23 cellular contexts compared by ENCODE assay signal in genomic region chr3:14976317-14976716, GRCh38. TPM values are rescaled to one million over a fixed set of nuclear protein-coding genes. Genes with fewer than 3 reads are reported as not detected.
DNase-seq lines count a peak whose midpoint lies in the region; ATAC-seq, FAIRE-seq and TF ChIP-seq lines count a peak whose summit lies in the region.
"Had no signal": no experiment of that assay in that cellular context is flagged by ENCODE, and none has a peak within 500 bp of the region (broad histone marks: within the 10 kb centered on the region; RNA-seq: fewer than 3 reads in every experiment).

No MANE protein-coding gene starts in this region.

- CTCF ChIA-PET in naive thymus-derived CD4-positive, alpha-beta T cell (lab: Charles Lee) = no interaction called here
- CTCF ChIA-PET in WTC11 (lab: Charles Lee) = no interaction called here

- H3K4me1 ChIP-seq in SJCRH30 (peaks cover 10% of the 10 kb centered on the region; the same call in 1 of the 2 replicates), kidney (ENCODE audit: control insufficient read depth in 1 of 2, insufficient read depth in 1 of 2, low read depth in 1 of 2, low read length in 2 of 2) (peaks cover 0 to 8% of the 10 kb centered on the region in 2 donors)
- H3K4me1 ChIP-seq in naive thymus-derived CD4-positive, alpha-beta T cell (ENCODE audit: control insufficient read depth in 2 of 2, insufficient read depth in 2 of 2, low read length in 2 of 2) = peaks cover 0 to 6% of the 10 kb centered on the region in 2 donors
- H3K4me1 ChIP-seq: foreskin keratinocyte, HAP-1 had no signal

- ATAC-seq in activated T-cell treated with anti-CD3 and anti-CD28 coated beads, Interleukin-2, amount 50 U/mL, for 72 hours (replicated peaks in 1 of 2) = no peak
- ATAC-seq in naive thymus-derived CD4-positive, alpha-beta T cell = no peak
- ATAC-seq in WTC11 = no peak
- ATAC-seq: foreskin keratinocyte had no signal

- H3K9ac ChIP-seq in kidney (ENCODE audit: low read length in 2 of 2) = no peak overlapping the region

- no peaks in the 10 kb centered on the region for H3K9me3 ChIP-seq in SJCRH30 (replicated peaks)
- H3K9me3 ChIP-seq in kidney (ENCODE audit: control insufficient read depth in 1 of 2, low read length in 2 of 2) = no peaks in the 10 kb centered on the region
- no peaks in the 10 kb centered on the region for H3K9me3 ChIP-seq in naive thymus-derived CD4-positive, alpha-beta T cell (ENCODE audit: control insufficient read depth in 2 of 3, low read length in 3 of 3)
- H3K9me3 ChIP-seq: HAP-1, vagina had no signal

- DNase-seq in activated T-cell treated with anti-CD3 and anti-CD28 coated beads, Interleukin-2, amount 50 U/mL, for 72 hours = no peak
- no peak for DNase-seq in activated T-cell treated with anti-CD3 and anti-CD28 coated beads, Interleukin-2, amount 50 U/mL, for 1 hour
- peak in 1 of 2 experiments; percentile 40 for DNase-seq in SJCRH30
- no peak for DNase-seq in kidney
- no peak for DNase-seq in osteocyte (ENCODE audit: extremely low spot score, unreplicated experiment)
- no peak for DNase-seq in naive thymus-derived CD4-positive, alpha-beta T cell
- DNase-seq in WTC11 (ENCODE audit: low spot score) = no peak
- DNase-seq in T-helper 2 cell treated with Interferon-gamma antibody and Interleukin-4, amounts not matched to agents 5 μg/mL and 100 μg/mL, for 36 hours (ENCODE audit: low spot score) = no peak
- DNase-seq: 8988T; activated CD4-positive, alpha-beta T cell treated with anti-CD3 and anti-CD28 coated beads, Interleukin-2, amount 10 ng/mL, durations not matched to agents 24 days and 14 days; activated CD8-positive, alpha-beta memory T cell treated with anti-CD3 and anti-CD28 coated beads, Interleukin-2, amount 50 U/mL, for 48 hours; activated gamma-delta T cell treated with Interleukin-2 at 50 U/mL for 16 hours; amniotic stem cell; foreskin keratinocyte; NCI-H1105 treated with DMSO at 0.1 percent for 48 hours; nucleus accumbens; retina; RPMI8226; stimulated activated CD8-positive, alpha-beta memory T cell treated with anti-CD3 and anti-CD28 coated beads, Interleukin-4, amount 100 ng/mL, for 48 hours; SW 1271 had no signal

- POLR2A ChIA-PET in naive thymus-derived CD4-positive, alpha-beta T cell (lab: Charles Lee) = no interaction called here
- POLR2A ChIA-PET in WTC11 (lab: Charles Lee) = interaction anchor here (0.6 kb wide), 1 partner anchor 50 kb away, joined by 3 read pairs; no protein-coding TSS in a partner anchor

- peak overlapping the region; percentile 20; the same call in 1 of the 2 replicates for H3K27ac ChIP-seq in SJCRH30
- no peak overlapping the region for H3K27ac ChIP-seq in kidney (ENCODE audit: low read depth in 2 of 2, low read length in 2 of 2)
- H3K27ac ChIP-seq in naive thymus-derived CD4-positive, alpha-beta T cell (ENCODE audit: low read depth, low read length) = no peak overlapping the region
- H3K27ac ChIP-seq: foreskin keratinocyte, vagina had no signal

- TF ChIP-seq CTCF in kidney (IDR thresholded peaks at IDR 0.05; ENCODE audit: borderline replicate concordance, extremely low read depth, insufficient read depth) = no peak
- TF ChIP-seq CTCF in osteocyte (IDR thresholded peaks at IDR 0.05) = no peak
- TF ChIP-seq CTCF in WTC11 (IDR thresholded peaks at IDR 0.05) = no peak

- H3K4me3 ChIP-seq in SJCRH30 (no peak overlapping the region), kidney (ENCODE audit: low read length in 2 of 2) (no peak overlapping the region)
- no peak overlapping the region for H3K4me3 ChIP-seq in naive thymus-derived CD4-positive, alpha-beta T cell (ENCODE audit: low read length)
- H3K4me3 ChIP-seq: HAP-1, vagina had no signal

- H3K4me3 Mint-ChIP-seq in activated T-cell treated with anti-CD3 and anti-CD28 coated beads, Interleukin-2, amount 50 U/mL, for 72 hours = no peak overlapping the region
- H3K4me3 Mint-ChIP-seq in osteocyte (ENCODE audit: unreplicated experiment) (peak overlapping the region; percentile 22), WTC11 (no peak overlapping the region)
- peak overlapping the region in 1 of 10 donors; percentile 11 for H3K4me3 Mint-ChIP-seq in naive thymus-derived CD4-positive, alpha-beta T cell
- no peak overlapping the region for H3K4me3 Mint-ChIP-seq in T-helper 2 cell treated with Interferon-gamma antibody and Interleukin-4, amounts not matched to agents 5 μg/mL and 100 μg/mL, for 36 hours
- H3K4me3 Mint-ChIP-seq: activated CD4-positive, alpha-beta T cell treated with anti-CD3 and anti-CD28 coated beads, Interleukin-2, amount 10 ng/mL, durations not matched to agents 24 days and 14 days had no signal

- peak overlapping the region; percentile 6 for H3K27ac Mint-ChIP-seq in activated T-cell treated with anti-CD3 and anti-CD28 coated beads, Interleukin-2, amount 50 U/mL, for 72 hours
- H3K27ac Mint-ChIP-seq in osteocyte (ENCODE audit: unreplicated experiment) (peak overlapping the region; percentile 80), WTC11 (no peak overlapping the region)
- H3K27ac Mint-ChIP-seq in naive thymus-derived CD4-positive, alpha-beta T cell = peak overlapping the region in 4 of 9 donors; percentile 2 to 36 (median 20)
- no peak overlapping the region for H3K27ac Mint-ChIP-seq in T-helper 2 cell treated with Interferon-gamma antibody and Interleukin-4, amounts not matched to agents 5 μg/mL and 100 μg/mL, for 36 hours
- H3K27ac Mint-ChIP-seq: activated CD4-positive, alpha-beta T cell treated with anti-CD3 and anti-CD28 coated beads, Interleukin-2, amount 10 ng/mL, durations not matched to agents 24 days and 14 days had no signal

- peaks cover 4 to 35% of the 10 kb centered on the region in 2 donors for H3K36me3 Mint-ChIP-seq in activated T-cell treated with anti-CD3 and anti-CD28 coated beads, Interleukin-2, amount 50 U/mL, for 72 hours (ENCODE audit: insufficient read depth in 2 of 2)
- peaks cover 26% of the 10 kb centered on the region for H3K36me3 Mint-ChIP-seq in osteocyte (ENCODE audit: unreplicated experiment)
- H3K36me3 Mint-ChIP-seq in naive thymus-derived CD4-positive, alpha-beta T cell = peaks cover 7 to 59% (median 32%) of the 10 kb centered on the region in 5 donors
- H3K36me3 Mint-ChIP-seq in WTC11 = peaks cover 21% of the 10 kb centered on the region
- H3K36me3 Mint-ChIP-seq in T-helper 2 cell treated with Interferon-gamma antibody and Interleukin-4, amounts not matched to agents 5 μg/mL and 100 μg/mL, for 36 hours (ENCODE audit: low read depth) = peaks cover 39% of the 10 kb centered on the region

- H3K9me3 Mint-ChIP-seq in activated T-cell treated with anti-CD3 and anti-CD28 coated beads, Interleukin-2, amount 50 U/mL, for 72 hours = no peaks in the 10 kb centered on the region
- peaks cover 12% of the 10 kb centered on the region for H3K9me3 Mint-ChIP-seq in osteocyte (ENCODE audit: unreplicated experiment)
- H3K9me3 Mint-ChIP-seq in naive thymus-derived CD4-positive, alpha-beta T cell = no peaks in the 10 kb centered on the region
- peaks cover 3% of the 10 kb centered on the region; the same call in 1 of the 2 replicates for H3K9me3 Mint-ChIP-seq in WTC11
- H3K9me3 Mint-ChIP-seq in T-helper 2 cell treated with Interferon-gamma antibody and Interleukin-4, amounts not matched to agents 5 μg/mL and 100 μg/mL, for 36 hours = no peaks in the 10 kb centered on the region
- H3K9me3 Mint-ChIP-seq: activated CD4-positive, alpha-beta T cell treated with anti-CD3 and anti-CD28 coated beads, Interleukin-2, amount 10 ng/mL, durations not matched to agents 24 days and 14 days had no signal

- intact Hi-C loops in kidney (cut with DNase I) = no loop called here
- intact Hi-C loops in naive thymus-derived CD4-positive, alpha-beta T cell (cut with micrococcal nuclease) = no loop called here

- no peaks in the 10 kb centered on the region for H3K27me3 ChIP-seq in SJCRH30
- H3K27me3 ChIP-seq in naive thymus-derived CD4-positive, alpha-beta T cell (ENCODE audit: control insufficient read depth in 2 of 2, insufficient read depth in 2 of 2, low read length in 2 of 2) = no peaks in the 10 kb centered on the region
- H3K27me3 ChIP-seq: foreskin keratinocyte, vagina had no signal

- H3K36me3 ChIP-seq in SJCRH30 (peaks cover 34% of the 10 kb centered on the region), kidney (ENCODE audit: control insufficient read depth in 1 of 2, insufficient read depth in 2 of 2, low read length in 2 of 2) (peaks cover 0 to 2% of the 10 kb centered on the region in 2 donors)
- peaks cover 0 to 9% (median 0%) of the 10 kb centered on the region in 3 experiments for H3K36me3 ChIP-seq in naive thymus-derived CD4-positive, alpha-beta T cell (ENCODE audit: control insufficient read depth in 2 of 3, insufficient read depth in 3 of 3, low read length in 3 of 3)

- no peaks in the 10 kb centered on the region for H3K27me3 Mint-ChIP-seq in activated T-cell treated with anti-CD3 and anti-CD28 coated beads, Interleukin-2, amount 50 U/mL, for 72 hours (ENCODE audit: low read depth)
- no peaks in the 10 kb centered on the region for H3K27me3 Mint-ChIP-seq in osteocyte (ENCODE audit: unreplicated experiment)
- no peaks in the 10 kb centered on the region for H3K27me3 Mint-ChIP-seq in naive thymus-derived CD4-positive, alpha-beta T cell
- H3K27me3 Mint-ChIP-seq in WTC11 (ENCODE audit: low read depth) = no peaks in the 10 kb centered on the region
- H3K27me3 Mint-ChIP-seq in T-helper 2 cell treated with Interferon-gamma antibody and Interleukin-4, amounts not matched to agents 5 μg/mL and 100 μg/mL, for 36 hours (ENCODE audit: low read depth) = no peaks in the 10 kb centered on the region
- H3K27me3 Mint-ChIP-seq: activated CD4-positive, alpha-beta T cell treated with anti-CD3 and anti-CD28 coated beads, Interleukin-2, amount 10 ng/mL, durations not matched to agents 24 days and 14 days had no signal

- peak; percentile 6 for FAIRE-seq in kidney (lab: Jason Lieb, UNC)
- FAIRE-seq: bronchial epithelial cell had no signal

- H3K4me1 Mint-ChIP-seq in activated T-cell treated with anti-CD3 and anti-CD28 coated beads, Interleukin-2, amount 50 U/mL, for 72 hours (ENCODE audit: low read depth) = peaks cover 28% of the 10 kb centered on the region
- H3K4me1 Mint-ChIP-seq in osteocyte (ENCODE audit: unreplicated experiment) (peaks cover 23% of the 10 kb centered on the region), WTC11 (peaks cover 3% of the 10 kb centered on the region; the same call in 1 of the 2 replicates)
- H3K4me1 Mint-ChIP-seq in naive thymus-derived CD4-positive, alpha-beta T cell = peaks cover 15 to 63% (median 51%) of the 10 kb centered on the region in 7 donors
- peaks cover 21% of the 10 kb centered on the region for H3K4me1 Mint-ChIP-seq in T-helper 2 cell treated with Interferon-gamma antibody and Interleukin-4, amounts not matched to agents 5 μg/mL and 100 μg/mL, for 36 hours (ENCODE audit: low read depth)

TF ChIP-seq in WTC11, 78 proteins besides CTCF, POLR2A, EP300 and RAD21:
- TF ChIP-seq GTF2I (CRISPR knock-in tag; conservative IDR thresholded peaks at IDR 0.05) = no peak

RNA-seq across cellular contexts. Expression of gene NR2C2, which starts 28.9 kb away (rescaled TPM):
- 10 to 100 TPM; 75.9 to 79.1 TPM for total RNA-seq in activated T-cell treated with anti-CD3 and anti-CD28 coated beads, Interleukin-2, amount 50 U/mL, for 72 hours
- 27.0 and 27.2 TPM in 2 replicates for total RNA-seq in SJCRH30 (2014; rRNA removed; shearing (Covaris generic))
- total RNA-seq in kidney = 43.6 TPM
- 3.5 TPM for polyA plus RNA-seq in kidney (ENCODE audit: insufficient read depth, low read depth, low replicate concordance)
- total RNA-seq in osteocyte = 48.3 and 54.6 TPM in 2 replicates
- total RNA-seq in naive thymus-derived CD4-positive, alpha-beta T cell = 10 to 100 TPM; 49.9 to 96.3 (median 61.6) TPM
- polyA plus RNA-seq in naive thymus-derived CD4-positive, alpha-beta T cell = 10 to 100 TPM; 12.7 to 20.4 TPM
- 48.6 to 51.5 TPM (median 50.8 TPM) in 3 replicates for total RNA-seq in WTC11 (2021)

Comparison
In these comparisons a context has a peak if more than half of its experiments do, and no peak if none do; other contexts are left out.
1. H3K27ac Mint-ChIP-seq: peak in activated T-cell treated with anti-CD3 and anti-CD28 coated beads, Interleukin-2, amount 50 U/mL, for 72 hours (single experiment) and osteocyte (single experiment); none in WTC11 (single experiment) and T-helper 2 cell treated with Interferon-gamma antibody and Interleukin-4, amounts not matched to agents 5 μg/mL and 100 μg/mL, for 36 hours (single experiment).